2 cellular contexts compared by ENCODE assay signal in genomic region chr2:8149011-8149410, GRCh38.
TF ChIP-seq lines count a peak whose summit lies in the region.

No MANE protein-coding gene starts in this region.

TF ChIP-seq in SK-N-SH, 30 proteins besides CTCF, POLR2A, EP300 and RAD21 (continued from another document):
- TF ChIP-seq, protein P1, sequence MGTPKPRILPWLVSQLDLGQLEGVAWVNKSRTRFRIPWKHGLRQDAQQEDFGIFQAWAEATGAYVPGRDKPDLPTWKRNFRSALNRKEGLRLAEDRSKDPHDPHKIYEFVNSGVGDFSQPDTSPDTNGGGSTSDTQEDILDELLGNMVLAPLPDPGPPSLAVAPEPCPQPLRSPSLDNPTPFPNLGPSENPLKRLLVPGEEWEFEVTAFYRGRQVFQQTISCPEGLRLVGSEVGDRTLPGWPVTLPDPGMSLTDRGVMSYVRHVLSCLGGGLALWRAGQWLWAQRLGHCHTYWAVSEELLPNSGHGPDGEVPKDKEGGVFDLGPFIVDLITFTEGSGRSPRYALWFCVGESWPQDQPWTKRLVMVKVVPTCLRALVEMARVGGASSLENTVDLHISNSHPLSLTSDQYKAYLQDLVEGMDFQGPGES (IDR thresholded peaks at IDR 0.05; ENCODE audit: low read depth, low read length), result no peak
- TF ChIP-seq REST (IDR thresholded peaks at IDR 0.05; ENCODE audit: low read depth, low read length) (no peak), ZBTB33 (IDR thresholded peaks at IDR 0.05; ENCODE audit: borderline replicate concordance, low read depth) (no peak), GABPA (IDR thresholded peaks at IDR 0.05; ENCODE audit: low read depth) (no peak), FOSL2 (IDR thresholded peaks at IDR 0.05; ENCODE audit: borderline replicate concordance, low read depth) (no peak), GATA2 (CRISPR knock-in tag; IDR thresholded peaks at IDR 0.05) (no peak), FOXJ3 (CRISPR knock-in tag; IDR thresholded peaks at IDR 0.05) (no peak), POLR2AphosphoS5 (IDR thresholded peaks at IDR 0.05; ENCODE audit: low read depth, low read length) (no peak)
- TF ChIP-seq, protein P2, sequence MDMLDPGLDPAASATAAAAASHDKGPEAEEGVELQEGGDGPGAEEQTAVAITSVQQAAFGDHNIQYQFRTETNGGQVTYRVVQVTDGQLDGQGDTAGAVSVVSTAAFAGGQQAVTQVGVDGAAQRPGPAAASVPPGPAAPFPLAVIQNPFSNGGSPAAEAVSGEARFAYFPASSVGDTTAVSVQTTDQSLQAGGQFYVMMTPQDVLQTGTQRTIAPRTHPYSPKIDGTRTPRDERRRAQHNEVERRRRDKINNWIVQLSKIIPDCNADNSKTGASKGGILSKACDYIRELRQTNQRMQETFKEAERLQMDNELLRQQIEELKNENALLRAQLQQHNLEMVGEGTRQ (IDR thresholded peaks at IDR 0.05; ENCODE audit: borderline replicate concordance, low read depth, low read length), result no peak

TF ChIP-seq in SK-N-SH treated with all-trans-retinoic acid at 6 μM for 48 hours, 23 proteins besides CTCF, POLR2A, EP300 and RAD21 (continued from another document):
- TF ChIP-seq TSHZ2 (CRISPR knock-in tag; IDR thresholded peaks at IDR 0.05), result no peak
- no peak for TF ChIP-seq PPARA (CRISPR knock-in tag; IDR thresholded peaks at IDR 0.05; ENCODE audit: borderline replicate concordance)
- TF ChIP-seq ESRRG (CRISPR knock-in tag; IDR thresholded peaks at IDR 0.05), result no peak
- TF ChIP-seq RARB (CRISPR knock-in tag; IDR thresholded peaks at IDR 0.05), result no peak
- no peak for TF ChIP-seq SNAI2 (CRISPR knock-in tag; IDR thresholded peaks at IDR 0.05)
- TF ChIP-seq ZFP3 (CRISPR knock-in tag; IDR thresholded peaks at IDR 0.05), result no peak
- TF ChIP-seq ZNF8 (CRISPR knock-in tag; IDR thresholded peaks at IDR 0.05), result no peak
- TF ChIP-seq ARNTL (CRISPR knock-in tag; IDR thresholded peaks at IDR 0.05; ENCODE audit: borderline replicate concordance, low read depth), result no peak
